Comparison of ENCODE assay signal across 23 cellular contexts in genomic region chr11:115636686-115637555, GRCh38.
DNase-seq lines count a peak whose midpoint lies in the region; ATAC-seq and TF ChIP-seq lines count a peak whose summit lies in the region.
"Had no signal": no experiment of that assay in that cellular context is flagged by ENCODE, and none has a peak within 500 bp of the region (broad histone marks: within the 10 kb centered on the region; RNA-seq: fewer than 3 reads in every experiment).

No MANE protein-coding gene starts in this region.

- ATAC-seq in activated T-cell treated with anti-CD3 and anti-CD28 coated beads, Interleukin-2, amount 50 U/mL, for 72 hours (replicated peaks in 1 of 2): no peak
- no peak for ATAC-seq in GM21360 (IDR thresholded peaks at IDR 0.05; ENCODE audit: unreplicated experiment)
- ATAC-seq: PC-3 had no signal

- peaks cover 22% of the 10 kb centered on the region for H3K4me1 ChIP-seq in BE2C
- H3K4me1 ChIP-seq in neural progenitor cell: peaks cover 12% of the 10 kb centered on the region
- no peaks in the 10 kb centered on the region for H3K4me1 ChIP-seq in effector memory CD4-positive, alpha-beta T cell (ENCODE audit: control insufficient read depth, insufficient read depth, low read length, poor library complexity, severe bottlenecking)
- H3K4me1 ChIP-seq: SJSA1 had no signal

- H3K27ac ChIP-seq in neural progenitor cell: no peak overlapping the region
- no peak overlapping the region for H3K27ac ChIP-seq in effector memory CD4-positive, alpha-beta T cell (ENCODE audit: insufficient read depth, low read length, poor library complexity, severe bottlenecking)
- H3K27ac ChIP-seq: SJSA1 had no signal

- no peaks in the 10 kb centered on the region for H3K79me2 ChIP-seq in neural progenitor cell (ENCODE audit: low read depth)

- peaks cover 9% of the 10 kb centered on the region for H3K27me3 Mint-ChIP-seq in neural progenitor cell (ENCODE audit: insufficient read depth, low read depth)
- peaks cover 6% of the 10 kb centered on the region for H3K27me3 Mint-ChIP-seq in activated T-cell treated with anti-CD3 and anti-CD28 coated beads, Interleukin-2, amount 50 U/mL, for 72 hours (ENCODE audit: low read depth)

- no peaks in the 10 kb centered on the region for H4K20me1 ChIP-seq in neural progenitor cell (ENCODE audit: low read depth)

- H3K4me2 ChIP-seq in neural progenitor cell: peak overlapping the region; percentile 25

- H3K27me3 ChIP-seq in BE2C (no peaks in the 10 kb centered on the region), neural progenitor cell (no peaks in the 10 kb centered on the region)
- no peaks in the 10 kb centered on the region for H3K27me3 ChIP-seq in effector memory CD4-positive, alpha-beta T cell (replicated peaks; ENCODE audit: control insufficient read depth, insufficient read depth, low read length, poor library complexity, severe bottlenecking)
- H3K27me3 ChIP-seq: SJSA1 had no signal

- TF ChIP-seq CTCF in BE2C (IDR thresholded peaks at IDR 0.05; ENCODE audit: low read depth, low read length): no peak
- no peak for TF ChIP-seq CTCF in neural progenitor cell (IDR thresholded peaks at IDR 0.05)

- H3K4me3 ChIP-seq in BE2C (ENCODE audit: low read depth, low read length) (no peak overlapping the region), neural progenitor cell (no peak overlapping the region)
- H3K4me3 ChIP-seq in effector memory CD4-positive, alpha-beta T cell (ENCODE audit: insufficient read depth, low read depth, low read length, poor library complexity, severe bottlenecking): no peak overlapping the region
- H3K4me3 ChIP-seq: SJSA1 had no signal

- peak overlapping the region; percentile 75 for H3K27ac Mint-ChIP-seq in neural progenitor cell
- H3K27ac Mint-ChIP-seq in activated T-cell treated with anti-CD3 and anti-CD28 coated beads, Interleukin-2, amount 50 U/mL, for 72 hours: no peak overlapping the region

- peak; percentile 61 for DNase-seq in BE2C
- peak; percentile 78 for DNase-seq in RPMI7951 (ENCODE audit: low read depth)
- DNase-seq in foreskin melanocyte: peak; percentile 74
- peak; percentile 49 for DNase-seq in neural progenitor cell (ENCODE audit: low spot score)
- DNase-seq in activated T-cell treated with anti-CD3 and anti-CD28 coated beads, Interleukin-2, amount 50 U/mL, for 72 hours: no peak
- DNase-seq in effector memory CD4-positive, alpha-beta T cell: no peak
- DNase-seq: 8988T; ACHN; Calu3; DMS79 treated with DMSO at 0.1 percent for 48 hours; GF-D8; NCI-H1092 treated with DMSO at 0.1 percent for 48 hours; NCI-H1436 treated with DMSO at 0.1 percent for 48 hours; NCI-H187 treated with DMSO at 0.1 percent for 48 hours; NCI-H2171 treated with DMSO at 0.1 percent for 48 hours; NCI-H345; NCI-H510A treated with DMSO at 0.1 percent for 48 hours; NCI-H748 treated with DMSO at 0.1 percent for 48 hours; NK-92 treated with Interleukin-12 subunit alpha and Interleukin-12 subunit beta, amount 100 ng/mL, for 24 hours; PC-3; Right ventricle myocardium superior had no signal

- H3K9me3 Mint-ChIP-seq in neural progenitor cell: peaks cover 4% of the 10 kb centered on the region
- H3K9me3 Mint-ChIP-seq in activated T-cell treated with anti-CD3 and anti-CD28 coated beads, Interleukin-2, amount 50 U/mL, for 72 hours: peaks cover 2 to 6% of the 10 kb centered on the region in 2 donors

- H3K9me3 ChIP-seq in BE2C (no peaks in the 10 kb centered on the region), neural progenitor cell (ENCODE audit: low read depth) (no peaks in the 10 kb centered on the region)
- no peaks in the 10 kb centered on the region for H3K9me3 ChIP-seq in effector memory CD4-positive, alpha-beta T cell (ENCODE audit: control insufficient read depth, low read length)
- H3K9me3 ChIP-seq: SJSA1 had no signal

- H3K36me3 Mint-ChIP-seq in neural progenitor cell: no peaks in the 10 kb centered on the region
- H3K36me3 Mint-ChIP-seq in activated T-cell treated with anti-CD3 and anti-CD28 coated beads, Interleukin-2, amount 50 U/mL, for 72 hours (ENCODE audit: insufficient read depth in 2 of 2): no peaks in the 10 kb centered on the region

- peaks cover 2% of the 10 kb centered on the region for H3F3A ChIP-seq in neural progenitor cell (ENCODE audit: low read depth)

- H2AFZ ChIP-seq in neural progenitor cell (replicated peaks): no peak overlapping the region

- H3K36me3 ChIP-seq in BE2C (no peaks in the 10 kb centered on the region), neural progenitor cell (no peaks in the 10 kb centered on the region)
- H3K36me3 ChIP-seq in effector memory CD4-positive, alpha-beta T cell (ENCODE audit: control insufficient read depth, insufficient read depth, low read length): no peaks in the 10 kb centered on the region
- H3K36me3 ChIP-seq: SJSA1 had no signal

- H3K4me3 Mint-ChIP-seq in neural progenitor cell: no peak overlapping the region
- no peak overlapping the region for H3K4me3 Mint-ChIP-seq in activated T-cell treated with anti-CD3 and anti-CD28 coated beads, Interleukin-2, amount 50 U/mL, for 72 hours

- H3K9ac ChIP-seq in neural progenitor cell: no peak overlapping the region

- H3K4me1 Mint-ChIP-seq in neural progenitor cell: peaks cover 30% of the 10 kb centered on the region
- H3K4me1 Mint-ChIP-seq in activated T-cell treated with anti-CD3 and anti-CD28 coated beads, Interleukin-2, amount 50 U/mL, for 72 hours (ENCODE audit: low read depth): no peaks in the 10 kb centered on the region

Comparison
In these comparisons a context has a peak if more than half of its experiments do, and no peak if none do; other contexts are left out.
1. DNase-seq: peak in BE2C (single experiment), RPMI7951 (single experiment), foreskin melanocyte (single experiment) and neural progenitor cell (single experiment); none in activated T-cell treated with anti-CD3 and anti-CD28 coated beads, Interleukin-2, amount 50 U/mL, for 72 hours (0 of 2) and effector memory CD4-positive, alpha-beta T cell (0 of 3).